Comparison of ENCODE assay signal across 21 cellular contexts in genomic region chr2:10542033-10542432, GRCh38.
DNase-seq lines count a peak whose midpoint lies in the region; ATAC-seq, FAIRE-seq and TF ChIP-seq lines count a peak whose summit lies in the region.
"Had no signal": no experiment of that assay in that cellular context is flagged by ENCODE, and none has a peak within 500 bp of the region (broad histone marks: within the 10 kb centered on the region; RNA-seq: fewer than 3 reads in every experiment).

No MANE protein-coding gene starts in this region.

- H3K9me3 Mint-ChIP-seq in nephron progenitor cell: no peaks in the 10 kb centered on the region
- H3K9me3 Mint-ChIP-seq: CD8-positive, alpha-beta T cell had no signal

- no peaks in the 10 kb centered on the region for H3K36me3 ChIP-seq in mesenchymal stem cell (ENCODE audit: control insufficient read depth in 1 of 2, insufficient read depth in 2 of 2, low read depth in 1 of 2, low read length in 2 of 2)
- H3K36me3 ChIP-seq: Peyer's patch had no signal

- no peak for TF ChIP-seq POLR2A in A549 (IDR thresholded peaks at IDR 0.05; ENCODE audit: low read length)
- TF ChIP-seq POLR2A in GM12891 (IDR thresholded peaks at IDR 0.05; ENCODE audit: low read depth, low read length): no peak

- H2AK5ac ChIP-seq in mesenchymal stem cell (ENCODE audit: low read length, severe bottlenecking): no peak overlapping the region

- no peak for FAIRE-seq in A549 (lab: Jason Lieb, UNC)
- no peak for FAIRE-seq in GM12891 (lab: Jason Lieb, UNC)
- FAIRE-seq: H54 had no signal

- no peak overlapping the region for H3K4me3 Mint-ChIP-seq in nephron progenitor cell
- H3K4me3 Mint-ChIP-seq: B cell; CD8-positive, alpha-beta T cell; T-helper 1 cell treated with Interleukin-12 subunit alpha and Interleukin-12 subunit beta and Interleukin-4 antibody, amounts not matched to agents 30 μg/mL and 1 μg/mL, for 36 hours had no signal

- H3K27me3 Mint-ChIP-seq in nephron progenitor cell (ENCODE audit: low read depth, poor library complexity): no peaks in the 10 kb centered on the region

- H3K4me1 Mint-ChIP-seq in nephron progenitor cell: peaks cover under 1% of the 10 kb centered on the region

- TF ChIP-seq EP300 in A549 (IDR thresholded peaks at IDR 0.05): no peak

- H2BK15ac ChIP-seq in mesenchymal stem cell (ENCODE audit: low read depth, poor library complexity, severe bottlenecking): no peak overlapping the region

- TF ChIP-seq RAD21 in A549 (conservative IDR thresholded peaks at IDR 0.05 in 1 of 2, IDR thresholded peaks at IDR 0.05 in 1 of 2): no peak

- no peak overlapping the region for H3K4me2 ChIP-seq in A549
- H3K4me2 ChIP-seq in mesenchymal stem cell (ENCODE audit: low read length, poor library complexity, severe bottlenecking): no peak overlapping the region
- H3K4me2 ChIP-seq: SK-N-SH had no signal

- H2BK5ac ChIP-seq in mesenchymal stem cell (ENCODE audit: low read depth, low read length, poor library complexity, severe bottlenecking): no peak overlapping the region

- H3K4ac ChIP-seq in mesenchymal stem cell (ENCODE audit: low read depth in 1 of 2, low read length in 2 of 2): no peak overlapping the region

- no peak overlapping the region for H3K27ac ChIP-seq in A549
- no peak overlapping the region for H3K27ac ChIP-seq in mesenchymal stem cell (ENCODE audit: low read length, poor library complexity, severe bottlenecking)
- H3K27ac ChIP-seq: C4-2B, HL-60, Peyer's patch had no signal

- TF ChIP-seq CTCF in A549 (IDR thresholded peaks at IDR 0.05) (no peak), nephron progenitor cell (IDR thresholded peaks at IDR 0.05) (no peak)

- DNase-seq in A549 (ENCODE audit: low read depth in 1 of 2, low spot score in 1 of 2): no peak
- DNase-seq in DMS79 (lab: John Stamatoyannopoulos, UW): peak; percentile 5
- peak; percentile 36 for DNase-seq in NCI-H345 treated with DMSO at 0.1 percent for 48 hours (lab: John Stamatoyannopoulos, UW; ENCODE audit: unreplicated experiment)
- no peak for DNase-seq in nephron progenitor cell
- DNase-seq in mesenchymal stem cell: no peak
- no peak for DNase-seq in GM12891 (ENCODE audit: insufficient read length, low spot score)
- DNase-seq: CD8-positive, alpha-beta T cell; NCI-H1092; NCI-H1436; NCI-H187 treated with DMSO at 0.1 percent for 48 hours; NCI-H526 treated with DMSO at 0.1 percent for 48 hours; Peyer's patch; SHP77 treated with DMSO at 0.1 percent for 48 hours; SK-N-SH; SW 1271 had no signal

- no peak overlapping the region for H3K23ac ChIP-seq in mesenchymal stem cell (ENCODE audit: low read length in 2 of 2)

- H3K4me3 ChIP-seq in A549: no peak overlapping the region
- H3K4me3 ChIP-seq in mesenchymal stem cell (ENCODE audit: insufficient read depth in 1 of 2, low read depth in 1 of 2, low read length in 2 of 2): no peak overlapping the region
- H3K4me3 ChIP-seq: Peyer's patch had no signal

- no peaks in the 10 kb centered on the region for H3K36me3 Mint-ChIP-seq in nephron progenitor cell (ENCODE audit: low read depth)
- H3K36me3 Mint-ChIP-seq: CD8-positive, alpha-beta T cell had no signal

- WGBS in A549 (ENCODE audit: missing lambda C conversion rate): 52% methylated on average over 7 of the region's 7 CpGs
- 79% methylated on average over 6 of the region's 7 CpGs for WGBS in mesenchymal stem cell

- no peak overlapping the region for H4K91ac ChIP-seq in mesenchymal stem cell (ENCODE audit: low read length)

- no peak overlapping the region for H2BK120ac ChIP-seq in mesenchymal stem cell (ENCODE audit: low read depth, low read length)

- no peak overlapping the region for H3K9ac ChIP-seq in mesenchymal stem cell (ENCODE audit: low read length)
- H3K9ac ChIP-seq: SK-N-SH had no signal

- H3K27me3 ChIP-seq in mesenchymal stem cell (ENCODE audit: control insufficient read depth in 1 of 2, insufficient read depth in 1 of 2, low read length in 2 of 2): peaks cover 0 to 13% of the 10 kb centered on the region in 2 experiments
- H3K27me3 ChIP-seq: Peyer's patch had no signal

- peaks cover 8% of the 10 kb centered on the region; the same call in 1 of the 3 replicates for H3K4me1 ChIP-seq in A549
- peaks cover 3% of the 10 kb centered on the region for H3K4me1 ChIP-seq in mesenchymal stem cell (ENCODE audit: control insufficient read depth, insufficient read depth, low read depth, low read length)
- H3K4me1 ChIP-seq: Peyer's patch had no signal

- ATAC-seq in A549: no peak
- no peak for ATAC-seq in HG03460 (IDR thresholded peaks at IDR 0.05; ENCODE audit: unreplicated experiment)
- ATAC-seq: CD8-positive, alpha-beta T cell had no signal

- no peak overlapping the region for H4K8ac ChIP-seq in mesenchymal stem cell (ENCODE audit: low read length)

- H3K9me3 ChIP-seq in A549 (no peaks in the 10 kb centered on the region), mesenchymal stem cell (ENCODE audit: control insufficient read depth, low read length) (no peaks in the 10 kb centered on the region)
- H3K9me3 ChIP-seq: Peyer's patch, SK-N-SH had no signal

- H3K14ac ChIP-seq in mesenchymal stem cell (ENCODE audit: low read length in 2 of 2): no peak overlapping the region

- H2BK12ac ChIP-seq in mesenchymal stem cell (ENCODE audit: low read length in 2 of 2): no peak overlapping the region

- no peaks in the 10 kb centered on the region for H3K79me1 ChIP-seq in mesenchymal stem cell (replicated peaks; ENCODE audit: low read length, poor library complexity, severe bottlenecking)

- H3K18ac ChIP-seq in mesenchymal stem cell (ENCODE audit: low read depth in 1 of 2, low read length in 2 of 2): no peak overlapping the region

- no peak overlapping the region for H2AFZ ChIP-seq in mesenchymal stem cell (ENCODE audit: low read depth, low read length)

- H3K27ac Mint-ChIP-seq in nephron progenitor cell: peak overlapping the region; percentile 40
- H3K27ac Mint-ChIP-seq: B cell; CD8-positive, alpha-beta T cell; T-helper 1 cell treated with Interleukin-12 subunit alpha and Interleukin-12 subunit beta and Interleukin-4 antibody, amounts not matched to agents 30 μg/mL and 1 μg/mL, for 36 hours had no signal

- CTCF ChIA-PET in A549 (lab: Yijun Ruan, JAX): no interaction called here

- POLR2A ChIA-PET in A549 (lab: Yijun Ruan, JAX): no interaction called here

TF ChIP-seq in A549, 52 proteins besides CTCF, POLR2A, EP300 and RAD21:
- TF ChIP-seq CEBPB (IDR thresholded peaks at IDR 0.05): peak; percentile 22 to 30; a peak in 2 of 4 replicates
- TF ChIP-seq NFE2L2 (conservative IDR thresholded peaks at IDR 0.05; ENCODE audit: low read length): no peak

TF ChIP-seq in GM12891, 5 proteins besides CTCF, POLR2A, EP300 and RAD21:
- TF ChIP-seq PAX5 (IDR thresholded peaks at IDR 0.05; ENCODE audit: insufficient read depth, low read length, severe bottlenecking): no peak
- TF ChIP-seq POLR2AphosphoS5 (IDR thresholded peaks at IDR 0.05; ENCODE audit: low read depth, low read length): no peak
- no peak for TF ChIP-seq TAF1 (IDR thresholded peaks at IDR 0.05; ENCODE audit: low read depth, low read length)

Comparison
In these comparisons a context has a peak if more than half of its experiments do, and no peak if none do; other contexts are left out.
1. DNase-seq: peak in DMS79 (single experiment) and NCI-H345 treated with DMSO at 0.1 percent for 48 hours (single experiment); none in A549 (0 of 2), nephron progenitor cell (single experiment), mesenchymal stem cell (single experiment) and GM12891 (single experiment).